17 cellular contexts compared by ENCODE assay signal in genomic region chr1:101697057-101697456, GRCh38.
A peak's percentile ranks its signal among the peaks of the same experiment; 100 is the strongest.
DNase-seq lines count a peak whose midpoint lies in the region; ATAC-seq, FAIRE-seq and TF ChIP-seq lines count a peak whose summit lies in the region.
"Had no signal": no experiment of that assay in that cellular context is flagged by ENCODE, and none has a peak within 500 bp of the region (broad histone marks: within the 10 kb centered on the region; RNA-seq: fewer than 3 reads in every experiment).

No MANE protein-coding gene starts in this region.

- no peak overlapping the region for H3K9ac ChIP-seq in OCI-LY3 (ENCODE audit: low read length)

- H3K27me3 ChIP-seq in ACC112 (ENCODE audit: insufficient read depth, low read length) (peaks cover 7% of the 10 kb centered on the region; the same call in 1 of the 2 replicates), OCI-LY3 (ENCODE audit: low read depth, low read length) (no peaks in the 10 kb centered on the region)
- H3K27me3 ChIP-seq: upper lobe of left lung had no signal

- H3K4me1 ChIP-seq in ACC112 (ENCODE audit: control insufficient read depth, insufficient read depth, low read length, unreplicated experiment) (no peaks in the 10 kb centered on the region), OCI-LY3 (ENCODE audit: low read length) (no peaks in the 10 kb centered on the region)
- H3K4me1 ChIP-seq: upper lobe of left lung had no signal

- ATAC-seq in GM21367 (IDR thresholded peaks at IDR 0.05; ENCODE audit: unreplicated experiment), result peak; percentile 56
- ATAC-seq: left colon had no signal

- FAIRE-seq in HTR-8/SVneo (lab: Jason Lieb, UNC), result no peak
- FAIRE-seq: bronchial epithelial cell had no signal

- H3K4me3 ChIP-seq in ACC112 (ENCODE audit: low read depth, low read length) (peak overlapping the region; percentile 9; the same call in 1 of the 2 replicates), OCI-LY3 (ENCODE audit: low read length) (no peak overlapping the region)
- H3K4me3 ChIP-seq: upper lobe of left lung had no signal

- no peak; the same call in 1 of the 2 replicates for TF ChIP-seq CTCF in OCI-LY3 (IDR thresholded peaks at IDR 0.05; ENCODE audit: low read depth, low read length)

- no peaks in the 10 kb centered on the region for H3K79me2 ChIP-seq in ACC112 (ENCODE audit: control insufficient read depth, insufficient read depth, low read length, unreplicated experiment)
- no peaks in the 10 kb centered on the region for H3K79me2 ChIP-seq in OCI-LY3 (ENCODE audit: low read length)

- peak overlapping the region; percentile 23 for H3K4me2 ChIP-seq in OCI-LY3 (ENCODE audit: low read length)

- H3K27ac ChIP-seq in ACC112 (ENCODE audit: low read depth, low read length), result no peak overlapping the region
- no peak overlapping the region for H3K27ac ChIP-seq in OCI-LY3 (ENCODE audit: low read length)
- H3K27ac ChIP-seq: upper lobe of left lung had no signal

- H4K20me1 ChIP-seq in OCI-LY3 (ENCODE audit: insufficient read depth, low read length), result no peaks in the 10 kb centered on the region

- no peaks in the 10 kb centered on the region for H3K9me3 ChIP-seq in OCI-LY3 (ENCODE audit: insufficient read depth, low read length)
- H3K9me3 ChIP-seq: upper lobe of left lung had no signal

- H2AFZ ChIP-seq in ACC112 (ENCODE audit: low read length, unreplicated experiment) (peak overlapping the region; percentile 48), OCI-LY3 (ENCODE audit: low read depth, low read length) (no peak overlapping the region)

- DNase-seq in fibroblast of gingiva (ENCODE audit: low read depth) (peak; percentile 8), SIG-M5 (lab: John Stamatoyannopoulos, UW) (no peak), NCI-H146 (lab: John Stamatoyannopoulos, UW) (no peak), HTR-8/SVneo (ENCODE audit: insufficient read length, low spot score) (no peak)
- no peak for DNase-seq in activated CD4-positive, alpha-beta T cell treated with anti-CD3 and anti-CD28 coated beads, Interleukin-2, amount 50 U/mL, for 48 hours
- DNase-seq: activated CD4-positive, alpha-beta T cell treated with anti-CD3 and anti-CD28 coated beads, Interleukin-2, amount 50 U/mL, for 1 hour; activated T-cell treated with anti-CD3 and anti-CD28 coated beads, Interleukin-2, amount 50 U/mL, for 24 hours; GF-D8; left colon; NCI-H2107; stimulated activated CD4-positive, alpha-beta T cell treated with anti-CD3 and anti-CD28 coated beads, Interleukin-12 subunit alpha, Interleukin-12 subunit beta, amount 100 ng/mL, for 4 hours; stimulated activated naive CD4-positive, alpha-beta T cell treated with Interleukin-2 at 50 U/mL for 16 hours; upper lobe of left lung had no signal

- H3K36me3 ChIP-seq in ACC112 (ENCODE audit: insufficient read depth, low read length) (no peaks in the 10 kb centered on the region), OCI-LY3 (replicated peaks; ENCODE audit: low read depth, low read length) (no peaks in the 10 kb centered on the region)
- H3K36me3 ChIP-seq: upper lobe of left lung had no signal
